In the genomic region with DNA sequence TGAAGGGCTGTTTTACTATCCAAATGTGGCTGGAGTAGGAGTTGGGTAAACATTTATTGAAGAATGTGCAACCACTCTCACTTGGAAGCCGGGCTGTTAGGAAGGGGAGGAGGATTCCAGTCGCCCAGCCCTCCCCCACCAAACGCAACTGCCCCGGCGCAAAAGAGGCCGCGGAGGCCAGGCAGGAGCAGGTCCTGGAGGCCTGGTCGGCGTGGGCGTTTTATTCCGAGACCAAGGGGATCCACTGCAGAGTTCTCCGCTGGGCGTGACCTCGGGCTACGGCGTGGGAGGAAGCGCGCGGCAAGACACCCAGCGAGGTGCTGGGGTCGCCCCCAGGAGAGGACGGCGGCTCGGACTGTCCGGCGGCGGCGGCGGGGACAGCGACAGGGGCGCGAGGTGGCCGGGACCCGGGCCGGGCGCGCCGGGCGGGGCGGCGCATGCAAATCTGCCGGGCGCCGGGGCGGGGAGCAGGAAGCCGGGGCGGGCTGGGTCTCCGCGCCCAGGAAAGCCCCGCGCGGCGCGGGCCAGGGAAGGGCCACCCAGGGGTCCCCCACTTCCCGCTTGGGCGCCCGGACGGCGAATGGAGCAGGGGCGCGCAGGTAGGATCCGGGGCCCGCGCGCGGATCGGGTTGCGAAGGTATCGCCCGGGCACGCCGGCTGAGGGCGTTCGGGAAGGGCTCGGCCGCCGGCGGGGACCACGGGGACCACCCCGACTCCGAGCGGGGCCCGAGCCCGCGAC, we compare ENCODE assay signal across 1 cellular context.
TF ChIP-seq lines count a peak whose summit lies in the region.

A gene (plus strand): TSS at position 553 of the 739 bp plus-strand sequence. CDS start 26,230 bp downstream, outside the sequence.

TF ChIP-seq in HepG2, 621 proteins besides CTCF, POLR2A, EP300 and RAD21 (continued from another document and continues in another):
- TF ChIP-seq, protein P1, sequence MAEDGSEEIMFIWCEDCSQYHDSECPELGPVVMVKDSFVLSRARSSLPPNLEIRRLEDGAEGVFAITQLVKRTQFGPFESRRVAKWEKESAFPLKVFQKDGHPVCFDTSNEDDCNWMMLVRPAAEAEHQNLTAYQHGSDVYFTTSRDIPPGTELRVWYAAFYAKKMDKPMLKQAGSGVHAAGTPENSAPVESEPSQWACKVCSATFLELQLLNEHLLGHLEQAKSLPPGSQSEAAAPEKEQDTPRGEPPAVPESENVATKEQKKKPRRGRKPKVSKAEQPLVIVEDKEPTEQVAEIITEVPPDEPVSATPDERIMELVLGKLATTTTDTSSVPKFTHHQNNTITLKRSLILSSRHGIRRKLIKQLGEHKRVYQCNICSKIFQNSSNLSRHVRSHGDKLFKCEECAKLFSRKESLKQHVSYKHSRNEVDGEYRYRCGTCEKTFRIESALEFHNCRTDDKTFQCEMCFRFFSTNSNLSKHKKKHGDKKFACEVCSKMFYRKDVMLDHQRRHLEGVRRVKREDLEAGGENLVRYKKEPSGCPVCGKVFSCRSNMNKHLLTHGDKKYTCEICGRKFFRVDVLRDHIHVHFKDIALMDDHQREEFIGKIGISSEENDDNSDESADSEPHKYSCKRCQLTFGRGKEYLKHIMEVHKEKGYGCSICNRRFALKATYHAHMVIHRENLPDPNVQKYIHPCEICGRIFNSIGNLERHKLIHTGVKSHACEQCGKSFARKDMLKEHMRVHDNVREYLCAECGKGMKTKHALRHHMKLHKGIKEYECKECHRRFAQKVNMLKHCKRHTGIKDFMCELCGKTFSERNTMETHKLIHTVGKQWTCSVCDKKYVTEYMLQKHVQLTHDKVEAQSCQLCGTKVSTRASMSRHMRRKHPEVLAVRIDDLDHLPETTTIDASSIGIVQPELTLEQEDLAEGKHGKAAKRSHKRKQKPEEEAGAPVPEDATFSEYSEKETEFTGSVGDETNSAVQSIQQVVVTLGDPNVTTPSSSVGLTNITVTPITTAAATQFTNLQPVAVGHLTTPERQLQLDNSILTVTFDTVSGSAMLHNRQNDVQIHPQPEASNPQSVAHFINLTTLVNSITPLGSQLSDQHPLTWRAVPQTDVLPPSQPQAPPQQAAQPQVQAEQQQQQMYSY (CRISPR knock-in tag; IDR thresholded peaks at IDR 0.05): no peak
- TF ChIP-seq ZNF530 (CRISPR knock-in tag; IDR thresholded peaks at IDR 0.05; ENCODE audit: low read depth) (no peak), SALL2 (CRISPR knock-in tag; IDR thresholded peaks at IDR 0.05) (peak; percentile 67; the same call in 1 of the 2 replicates), U2AF1 (optimal IDR thresholded peaks at IDR 0.05; ENCODE audit: low read depth, low read length) (no peak), HOXD1 (CRISPR knock-in tag; IDR thresholded peaks at IDR 0.05) (no peak; the same call in 1 of the 2 replicates), SRF (IDR thresholded peaks at IDR 0.05; ENCODE audit: low read depth, low read length) (no peak), ZNF761 (CRISPR knock-in tag; conservative IDR thresholded peaks at IDR 0.05) (no peak; the same call in 1 of the 2 replicates), ZNF564 (CRISPR knock-in tag; IDR thresholded peaks at IDR 0.05) (peak; percentile 78; the same call in 1 of the 2 replicates), ZNF562 (CRISPR knock-in tag; IDR thresholded peaks at IDR 0.05; ENCODE audit: borderline replicate concordance) (no peak), CENPT (CRISPR knock-in tag; IDR thresholded peaks at IDR 0.05; ENCODE audit: low read depth) (0 out of 2 replicates have a peak, but pooled peaks have one; percentile 39), ZZZ3 (CRISPR knock-in tag; IDR thresholded peaks at IDR 0.05; ENCODE audit: borderline replicate concordance) (no peak; the same call in 1 of the 2 replicates), KMT2B (CRISPR knock-in tag; IDR thresholded peaks at IDR 0.05) (peak; percentile 76), ZKSCAN5 (CRISPR knock-in tag; IDR thresholded peaks at IDR 0.05) (no peak; the same call in 1 of the 2 replicates), ZBTB1 (CRISPR knock-in tag; IDR thresholded peaks at IDR 0.05; ENCODE audit: borderline replicate concordance) (no peak), MTF1 (CRISPR knock-in tag; IDR thresholded peaks at IDR 0.05) (no peak), ZNF678 (CRISPR knock-in tag; IDR thresholded peaks at IDR 0.05) (0 out of 2 replicates have a peak, but pooled peaks have one; percentile 58), CBX1 (IDR thresholded peaks at IDR 0.05; ENCODE audit: low read depth) (peak; percentile 54), BRD4 (CRISPR knock-in tag; IDR thresholded peaks at IDR 0.05) (peak; percentile 78), STAG1 (CRISPR knock-in tag; IDR thresholded peaks at IDR 0.05) (peak; percentile 4), MAF1 (CRISPR knock-in tag; IDR thresholded peaks at IDR 0.05; ENCODE audit: borderline replicate concordance) (0 out of 2 replicates have a peak, but pooled peaks have one; percentile 49), ZFP37 (CRISPR knock-in tag; IDR thresholded peaks at IDR 0.05; ENCODE audit: borderline replicate concordance) (peak; percentile 61; the same call in 1 of the 2 replicates), SP1 (IDR thresholded peaks at IDR 0.05) (no peak), SP1 (CRISPR knock-in tag; IDR thresholded peaks at IDR 0.05) (peak; percentile 46; the same call in 1 of the 2 replicates), SP5 (CRISPR knock-in tag; IDR thresholded peaks at IDR 0.05; ENCODE audit: borderline replicate concordance, low read depth) (peak; percentile 74; the same call in 1 of the 2 replicates), YY1 (IDR thresholded peaks at IDR 0.05; ENCODE audit: insufficient read depth, insufficient replicate concordance, low read depth, low read length) (no peak), RARG (CRISPR knock-in tag; IDR thresholded peaks at IDR 0.05; ENCODE audit: low read depth) (no peak), ZSCAN9 (CRISPR knock-in tag; IDR thresholded peaks at IDR 0.05; ENCODE audit: borderline replicate concordance) (peak; percentile 79; the same call in 1 of the 2 replicates), MEF2D (CRISPR knock-in tag; IDR thresholded peaks at IDR 0.05) (peak; percentile 76; the same call in 1 of the 2 replicates)
- TF ChIP-seq, protein P2, sequence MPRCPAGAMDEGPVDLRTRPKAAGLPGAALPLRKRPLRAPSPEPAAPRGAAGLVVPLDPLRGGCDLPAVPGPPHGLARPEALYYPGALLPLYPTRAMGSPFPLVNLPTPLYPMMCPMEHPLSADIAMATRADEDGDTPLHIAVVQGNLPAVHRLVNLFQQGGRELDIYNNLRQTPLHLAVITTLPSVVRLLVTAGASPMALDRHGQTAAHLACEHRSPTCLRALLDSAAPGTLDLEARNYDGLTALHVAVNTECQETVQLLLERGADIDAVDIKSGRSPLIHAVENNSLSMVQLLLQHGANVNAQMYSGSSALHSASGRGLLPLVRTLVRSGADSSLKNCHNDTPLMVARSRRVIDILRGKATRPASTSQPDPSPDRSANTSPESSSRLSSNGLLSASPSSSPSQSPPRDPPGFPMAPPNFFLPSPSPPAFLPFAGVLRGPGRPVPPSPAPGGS (CRISPR knock-in tag; IDR thresholded peaks at IDR 0.05): peak; percentile 52
- TF ChIP-seq, protein P3, sequence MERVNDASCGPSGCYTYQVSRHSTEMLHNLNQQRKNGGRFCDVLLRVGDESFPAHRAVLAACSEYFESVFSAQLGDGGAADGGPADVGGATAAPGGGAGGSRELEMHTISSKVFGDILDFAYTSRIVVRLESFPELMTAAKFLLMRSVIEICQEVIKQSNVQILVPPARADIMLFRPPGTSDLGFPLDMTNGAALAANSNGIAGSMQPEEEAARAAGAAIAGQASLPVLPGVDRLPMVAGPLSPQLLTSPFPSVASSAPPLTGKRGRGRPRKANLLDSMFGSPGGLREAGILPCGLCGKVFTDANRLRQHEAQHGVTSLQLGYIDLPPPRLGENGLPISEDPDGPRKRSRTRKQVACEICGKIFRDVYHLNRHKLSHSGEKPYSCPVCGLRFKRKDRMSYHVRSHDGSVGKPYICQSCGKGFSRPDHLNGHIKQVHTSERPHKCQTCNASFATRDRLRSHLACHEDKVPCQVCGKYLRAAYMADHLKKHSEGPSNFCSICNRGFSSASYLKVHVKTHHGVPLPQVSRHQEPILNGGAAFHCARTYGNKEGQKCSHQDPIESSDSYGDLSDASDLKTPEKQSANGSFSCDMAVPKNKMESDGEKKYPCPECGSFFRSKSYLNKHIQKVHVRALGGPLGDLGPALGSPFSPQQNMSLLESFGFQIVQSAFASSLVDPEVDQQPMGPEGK (CRISPR knock-in tag; IDR thresholded peaks at IDR 0.05): peak; percentile 94
- TF ChIP-seq, protein P4, sequence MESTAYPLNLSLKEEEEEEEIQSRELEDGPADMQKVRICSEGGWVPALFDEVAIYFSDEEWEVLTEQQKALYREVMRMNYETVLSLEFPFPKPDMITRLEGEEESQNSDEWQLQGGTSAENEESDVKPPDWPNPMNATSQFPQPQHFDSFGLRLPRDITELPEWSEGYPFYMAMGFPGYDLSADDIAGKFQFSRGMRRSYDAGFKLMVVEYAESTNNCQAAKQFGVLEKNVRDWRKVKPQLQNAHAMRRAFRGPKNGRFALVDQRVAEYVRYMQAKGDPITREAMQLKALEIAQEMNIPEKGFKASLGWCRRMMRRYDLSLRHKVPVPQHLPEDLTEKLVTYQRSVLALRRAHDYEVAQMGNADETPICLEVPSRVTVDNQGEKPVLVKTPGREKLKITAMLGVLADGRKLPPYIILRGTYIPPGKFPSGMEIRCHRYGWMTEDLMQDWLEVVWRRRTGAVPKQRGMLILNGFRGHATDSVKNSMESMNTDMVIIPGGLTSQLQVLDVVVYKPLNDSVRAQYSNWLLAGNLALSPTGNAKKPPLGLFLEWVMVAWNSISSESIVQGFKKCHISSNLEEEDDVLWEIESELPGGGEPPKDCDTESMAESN (CRISPR knock-in tag; conservative IDR thresholded peaks at IDR 0.05): peak; percentile 81
- TF ChIP-seq, protein P5, sequence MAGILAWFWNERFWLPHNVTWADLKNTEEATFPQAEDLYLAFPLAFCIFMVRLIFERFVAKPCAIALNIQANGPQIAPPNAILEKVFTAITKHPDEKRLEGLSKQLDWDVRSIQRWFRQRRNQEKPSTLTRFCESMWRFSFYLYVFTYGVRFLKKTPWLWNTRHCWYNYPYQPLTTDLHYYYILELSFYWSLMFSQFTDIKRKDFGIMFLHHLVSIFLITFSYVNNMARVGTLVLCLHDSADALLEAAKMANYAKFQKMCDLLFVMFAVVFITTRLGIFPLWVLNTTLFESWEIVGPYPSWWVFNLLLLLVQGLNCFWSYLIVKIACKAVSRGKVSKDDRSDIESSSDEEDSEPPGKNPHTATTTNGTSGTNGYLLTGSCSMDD (CRISPR knock-in tag; IDR thresholded peaks at IDR 0.05): no peak
- TF ChIP-seq, protein P6, sequence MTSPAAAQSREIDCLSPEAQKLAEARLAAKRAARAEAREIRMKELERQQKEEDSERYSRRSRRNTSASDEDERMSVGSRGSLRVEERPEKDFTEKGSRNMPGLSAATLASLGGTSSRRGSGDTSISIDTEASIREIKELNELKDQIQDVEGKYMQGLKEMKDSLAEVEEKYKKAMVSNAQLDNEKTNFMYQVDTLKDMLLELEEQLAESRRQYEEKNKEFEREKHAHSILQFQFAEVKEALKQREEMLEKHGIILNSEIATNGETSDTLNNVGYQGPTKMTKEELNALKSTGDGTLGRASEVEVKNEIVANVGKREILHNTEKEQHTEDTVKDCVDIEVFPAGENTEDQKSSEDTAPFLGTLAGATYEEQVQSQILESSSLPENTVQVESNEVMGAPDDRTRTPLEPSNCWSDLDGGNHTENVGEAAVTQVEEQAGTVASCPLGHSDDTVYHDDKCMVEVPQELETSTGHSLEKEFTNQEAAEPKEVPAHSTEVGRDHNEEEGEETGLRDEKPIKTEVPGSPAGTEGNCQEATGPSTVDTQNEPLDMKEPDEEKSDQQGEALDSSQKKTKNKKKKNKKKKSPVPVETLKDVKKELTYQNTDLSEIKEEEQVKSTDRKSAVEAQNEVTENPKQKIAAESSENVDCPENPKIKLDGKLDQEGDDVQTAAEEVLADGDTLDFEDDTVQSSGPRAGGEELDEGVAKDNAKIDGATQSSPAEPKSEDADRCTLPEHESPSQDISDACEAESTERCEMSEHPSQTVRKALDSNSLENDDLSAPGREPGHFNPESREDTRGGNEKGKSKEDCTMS (CRISPR knock-in tag; conservative IDR thresholded peaks at IDR 0.05): no peak
- TF ChIP-seq, protein P7, sequence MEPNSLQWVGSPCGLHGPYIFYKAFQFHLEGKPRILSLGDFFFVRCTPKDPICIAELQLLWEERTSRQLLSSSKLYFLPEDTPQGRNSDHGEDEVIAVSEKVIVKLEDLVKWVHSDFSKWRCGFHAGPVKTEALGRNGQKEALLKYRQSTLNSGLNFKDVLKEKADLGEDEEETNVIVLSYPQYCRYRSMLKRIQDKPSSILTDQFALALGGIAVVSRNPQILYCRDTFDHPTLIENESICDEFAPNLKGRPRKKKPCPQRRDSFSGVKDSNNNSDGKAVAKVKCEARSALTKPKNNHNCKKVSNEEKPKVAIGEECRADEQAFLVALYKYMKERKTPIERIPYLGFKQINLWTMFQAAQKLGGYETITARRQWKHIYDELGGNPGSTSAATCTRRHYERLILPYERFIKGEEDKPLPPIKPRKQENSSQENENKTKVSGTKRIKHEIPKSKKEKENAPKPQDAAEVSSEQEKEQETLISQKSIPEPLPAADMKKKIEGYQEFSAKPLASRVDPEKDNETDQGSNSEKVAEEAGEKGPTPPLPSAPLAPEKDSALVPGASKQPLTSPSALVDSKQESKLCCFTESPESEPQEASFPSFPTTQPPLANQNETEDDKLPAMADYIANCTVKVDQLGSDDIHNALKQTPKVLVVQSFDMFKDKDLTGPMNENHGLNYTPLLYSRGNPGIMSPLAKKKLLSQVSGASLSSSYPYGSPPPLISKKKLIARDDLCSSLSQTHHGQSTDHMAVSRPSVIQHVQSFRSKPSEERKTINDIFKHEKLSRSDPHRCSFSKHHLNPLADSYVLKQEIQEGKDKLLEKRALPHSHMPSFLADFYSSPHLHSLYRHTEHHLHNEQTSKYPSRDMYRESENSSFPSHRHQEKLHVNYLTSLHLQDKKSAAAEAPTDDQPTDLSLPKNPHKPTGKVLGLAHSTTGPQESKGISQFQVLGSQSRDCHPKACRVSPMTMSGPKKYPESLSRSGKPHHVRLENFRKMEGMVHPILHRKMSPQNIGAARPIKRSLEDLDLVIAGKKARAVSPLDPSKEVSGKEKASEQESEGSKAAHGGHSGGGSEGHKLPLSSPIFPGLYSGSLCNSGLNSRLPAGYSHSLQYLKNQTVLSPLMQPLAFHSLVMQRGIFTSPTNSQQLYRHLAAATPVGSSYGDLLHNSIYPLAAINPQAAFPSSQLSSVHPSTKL (CRISPR knock-in tag; IDR thresholded peaks at IDR 0.05): peak; percentile 60
- TF ChIP-seq, protein P8, sequence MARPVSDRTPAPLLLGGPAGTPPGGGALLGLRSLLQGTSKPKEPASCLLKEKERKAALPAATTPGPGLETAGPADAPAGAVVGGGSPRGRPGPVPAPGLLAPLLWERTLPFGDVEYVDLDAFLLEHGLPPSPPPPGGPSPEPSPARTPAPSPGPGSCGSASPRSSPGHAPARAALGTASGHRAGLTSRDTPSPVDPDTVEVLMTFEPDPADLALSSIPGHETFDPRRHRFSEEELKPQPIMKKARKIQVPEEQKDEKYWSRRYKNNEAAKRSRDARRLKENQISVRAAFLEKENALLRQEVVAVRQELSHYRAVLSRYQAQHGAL (CRISPR knock-in tag; IDR thresholded peaks at IDR 0.05; ENCODE audit: not compliant biosample characterization): no peak
- TF ChIP-seq, protein P9, sequence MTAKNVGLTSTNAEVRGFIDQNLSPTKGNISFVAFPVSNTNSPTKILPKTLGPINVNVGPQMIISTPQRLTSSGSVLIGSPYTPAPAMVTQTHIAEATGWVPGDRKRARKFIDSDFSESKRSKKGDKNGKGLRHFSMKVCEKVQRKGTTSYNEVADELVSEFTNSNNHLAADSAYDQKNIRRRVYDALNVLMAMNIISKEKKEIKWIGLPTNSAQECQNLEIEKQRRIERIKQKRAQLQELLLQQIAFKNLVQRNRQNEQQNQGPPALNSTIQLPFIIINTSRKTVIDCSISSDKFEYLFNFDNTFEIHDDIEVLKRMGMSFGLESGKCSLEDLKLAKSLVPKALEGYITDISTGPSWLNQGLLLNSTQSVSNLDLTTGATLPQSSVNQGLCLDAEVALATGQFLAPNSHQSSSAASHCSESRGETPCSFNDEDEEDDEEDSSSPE (CRISPR knock-in tag; IDR thresholded peaks at IDR 0.05): peak; percentile 28; the same call in 1 of the 2 replicates
